Comparison of ENCODE assay signal across 8 cellular contexts in the genomic region with DNA sequence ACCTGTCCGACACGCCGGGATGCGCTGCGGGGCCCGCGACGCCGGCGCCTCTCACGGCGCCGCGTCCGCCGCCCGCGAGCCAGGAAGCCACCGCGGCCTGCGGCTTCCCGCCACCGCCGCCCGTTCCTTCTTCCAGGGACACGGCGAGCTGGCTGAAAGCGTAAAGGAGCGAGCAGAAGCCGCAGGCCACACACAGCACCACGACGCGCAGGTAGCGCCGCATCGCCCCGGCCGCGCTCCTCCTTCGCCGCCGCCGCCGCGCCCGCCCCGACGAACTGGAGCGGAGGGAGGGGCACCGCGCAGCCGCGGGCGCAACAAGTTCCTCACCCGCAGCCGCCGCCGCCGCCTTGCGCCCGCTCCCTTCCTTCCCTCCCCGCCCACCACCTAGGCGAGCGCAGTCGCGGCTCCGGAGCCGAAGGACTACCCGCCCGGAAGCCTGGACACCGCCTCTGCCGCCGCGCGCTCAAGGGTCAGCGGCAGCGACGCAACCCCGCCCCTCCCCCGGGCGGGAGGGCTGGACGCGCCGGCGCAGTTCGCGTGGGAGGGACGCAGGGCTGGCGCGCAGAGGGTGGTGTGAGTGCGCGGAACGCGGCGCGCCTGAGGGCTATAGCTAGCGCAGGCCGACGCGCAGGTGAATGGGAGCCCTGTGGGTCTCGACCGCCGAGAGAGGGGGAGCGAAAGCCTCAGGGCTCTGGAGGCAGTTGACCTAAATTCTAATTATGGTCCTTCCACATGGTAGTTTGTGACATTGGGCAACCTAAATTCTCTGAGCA. TPM values are rescaled to one million over a fixed set of nuclear protein-coding genes. Genes with fewer than 3 reads are reported as not detected.
DNase-seq lines count a peak whose midpoint lies in the region; ATAC-seq and TF ChIP-seq lines count a peak whose summit lies in the region.

Gene GXYLT1, minus strand, starts transcription at position 451 of the 773 bp plus-strand sequence. Its CDS starts 228 bp downstream, at position 223.

- DNase-seq in ACHN (peak; percentile 99), NCI-H2196 (lab: John Stamatoyannopoulos, UW; ENCODE audit: unreplicated experiment) (peak; percentile 95), WTC11 (ENCODE audit: low spot score) (peak; percentile 88), cardiac fibroblast (ENCODE audit: low read depth in 2 of 2) (peak; percentile 92 to 97), immature natural killer cell (peak; percentile 84 to 89 (median 86)), smooth muscle cell of the brain vasculature (ENCODE audit: low read depth, low spot score) (peak; percentile 72)

- CTCF ChIA-PET in WTC11 (lab: Charles Lee) = interaction anchor here (1.0 to 1.7 kb wide), 5 partner anchors 10 to 228 kb away, joined by 3 to 8 read pairs (median 4); no protein-coding TSS in a partner anchor

- no peaks in the 10 kb centered on the region; the same call in 1 of the 2 replicates for H3K9me3 Mint-ChIP-seq in WTC11
- no peaks in the 10 kb centered on the region for H3K9me3 Mint-ChIP-seq in immature natural killer cell

- POLR2A ChIA-PET in WTC11 (lab: Charles Lee) = interaction anchor here (0.7 to 1.1 kb wide), 2 partner anchors 53 to 1664 kb away, joined by 3 to 6 read pairs; no protein-coding TSS in a partner anchor

- H3K36me3 Mint-ChIP-seq in WTC11 (no peaks in the 10 kb centered on the region), immature natural killer cell (no peaks in the 10 kb centered on the region)

- H3K27me3 Mint-ChIP-seq in WTC11 (ENCODE audit: low read depth) = peaks cover 10% of the 10 kb centered on the region
- H3K27me3 Mint-ChIP-seq in immature natural killer cell (ENCODE audit: low read depth in 3 of 3) = peaks cover 7 to 17% (median 12%) of the 10 kb centered on the region in 3 donors

- peaks cover 31% of the 10 kb centered on the region for H3K4me1 Mint-ChIP-seq in WTC11
- H3K4me1 Mint-ChIP-seq in immature natural killer cell = peaks cover 40 to 56% of the 10 kb centered on the region in 2 donors

- no peak for TF ChIP-seq CTCF in WTC11 (IDR thresholded peaks at IDR 0.05)
- TF ChIP-seq CTCF in cardiac fibroblast (IDR thresholded peaks at IDR 0.05; ENCODE audit: low read depth, low read length) = no peak

- H3K4me3 Mint-ChIP-seq in WTC11 (peak within 1 kb of the TSS; percentile 91), immature natural killer cell (peak within 1 kb of the TSS; percentile 94 to 96 (median 96))

- ATAC-seq in GM18870 (IDR thresholded peaks at IDR 0.05; ENCODE audit: unreplicated experiment) (peak; percentile 80), HG03108 (IDR thresholded peaks at IDR 0.05; ENCODE audit: unreplicated experiment) (peak; percentile 92), WTC11 (peak; percentile 91)

- in situ Hi-C loops in ACHN (cut with HindIII; ENCODE audit: low pct_ligation_motif_present, low pct_unique_long_range_greater_than_20kb, low sequenced_read_pairs) = no loop called here

- H3K27ac Mint-ChIP-seq in WTC11 (peak within 1 kb of the TSS; percentile 73), immature natural killer cell (peak within 1 kb of the TSS; percentile 79 to 95 (median 93))

- peak within 1 kb of the TSS; percentile 69 for H3K4me3 ChIP-seq in cardiac fibroblast (replicated peaks in 1 of 2; ENCODE audit: low read depth in 2 of 2, low read length in 2 of 2)

TF ChIP-seq in WTC11, 78 proteins besides CTCF, POLR2A, EP300 and RAD21 (continues in another document):
- TF ChIP-seq MXD4 (CRISPR knock-in tag; IDR thresholded peaks at IDR 0.05; ENCODE audit: borderline replicate concordance) (no peak), ZSCAN18 (CRISPR knock-in tag; IDR thresholded peaks at IDR 0.05) (no peak), JUN (CRISPR knock-in tag; IDR thresholded peaks at IDR 0.05) (no peak), MYBL2 (CRISPR knock-in tag; IDR thresholded peaks at IDR 0.05) (peak; percentile 75; the same call in 1 of the 2 replicates), ZBTB43 (CRISPR knock-in tag; IDR thresholded peaks at IDR 0.05) (peak; percentile 71; the same call in 1 of the 2 replicates), GABPB1 (CRISPR knock-in tag; IDR thresholded peaks at IDR 0.05) (peak; percentile 36), CBFB (CRISPR knock-in tag; IDR thresholded peaks at IDR 0.05; ENCODE audit: low read depth) (no peak), NR2C2 (CRISPR knock-in tag; IDR thresholded peaks at IDR 0.05) (no peak)
- TF ChIP-seq, protein P1, sequence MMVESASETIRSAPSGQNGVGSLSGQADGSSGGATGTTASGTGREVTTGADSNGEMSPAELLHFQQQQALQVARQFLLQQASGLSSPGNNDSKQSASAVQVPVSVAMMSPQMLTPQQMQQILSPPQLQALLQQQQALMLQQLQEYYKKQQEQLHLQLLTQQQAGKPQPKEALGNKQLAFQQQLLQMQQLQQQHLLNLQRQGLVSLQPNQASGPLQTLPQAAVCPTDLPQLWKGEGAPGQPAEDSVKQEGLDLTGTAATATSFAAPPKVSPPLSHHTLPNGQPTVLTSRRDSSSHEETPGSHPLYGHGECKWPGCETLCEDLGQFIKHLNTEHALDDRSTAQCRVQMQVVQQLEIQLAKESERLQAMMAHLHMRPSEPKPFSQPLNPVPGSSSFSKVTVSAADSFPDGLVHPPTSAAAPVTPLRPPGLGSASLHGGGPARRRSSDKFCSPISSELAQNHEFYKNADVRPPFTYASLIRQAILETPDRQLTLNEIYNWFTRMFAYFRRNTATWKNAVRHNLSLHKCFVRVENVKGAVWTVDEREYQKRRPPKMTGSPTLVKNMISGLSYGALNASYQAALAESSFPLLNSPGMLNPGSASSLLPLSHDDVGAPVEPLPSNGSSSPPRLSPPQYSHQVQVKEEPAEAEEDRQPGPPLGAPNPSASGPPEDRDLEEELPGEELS (CRISPR knock-in tag; IDR thresholded peaks at IDR 0.05) = peak; percentile 91
- TF ChIP-seq, protein P2, sequence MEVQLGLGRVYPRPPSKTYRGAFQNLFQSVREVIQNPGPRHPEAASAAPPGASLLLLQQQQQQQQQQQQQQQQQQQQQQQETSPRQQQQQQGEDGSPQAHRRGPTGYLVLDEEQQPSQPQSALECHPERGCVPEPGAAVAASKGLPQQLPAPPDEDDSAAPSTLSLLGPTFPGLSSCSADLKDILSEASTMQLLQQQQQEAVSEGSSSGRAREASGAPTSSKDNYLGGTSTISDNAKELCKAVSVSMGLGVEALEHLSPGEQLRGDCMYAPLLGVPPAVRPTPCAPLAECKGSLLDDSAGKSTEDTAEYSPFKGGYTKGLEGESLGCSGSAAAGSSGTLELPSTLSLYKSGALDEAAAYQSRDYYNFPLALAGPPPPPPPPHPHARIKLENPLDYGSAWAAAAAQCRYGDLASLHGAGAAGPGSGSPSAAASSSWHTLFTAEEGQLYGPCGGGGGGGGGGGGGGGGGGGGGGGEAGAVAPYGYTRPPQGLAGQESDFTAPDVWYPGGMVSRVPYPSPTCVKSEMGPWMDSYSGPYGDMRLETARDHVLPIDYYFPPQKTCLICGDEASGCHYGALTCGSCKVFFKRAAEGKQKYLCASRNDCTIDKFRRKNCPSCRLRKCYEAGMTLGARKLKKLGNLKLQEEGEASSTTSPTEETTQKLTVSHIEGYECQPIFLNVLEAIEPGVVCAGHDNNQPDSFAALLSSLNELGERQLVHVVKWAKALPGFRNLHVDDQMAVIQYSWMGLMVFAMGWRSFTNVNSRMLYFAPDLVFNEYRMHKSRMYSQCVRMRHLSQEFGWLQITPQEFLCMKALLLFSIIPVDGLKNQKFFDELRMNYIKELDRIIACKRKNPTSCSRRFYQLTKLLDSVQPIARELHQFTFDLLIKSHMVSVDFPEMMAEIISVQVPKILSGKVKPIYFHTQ (CRISPR knock-in tag; IDR thresholded peaks at IDR 0.05) = no peak
- TF ChIP-seq, protein P3, sequence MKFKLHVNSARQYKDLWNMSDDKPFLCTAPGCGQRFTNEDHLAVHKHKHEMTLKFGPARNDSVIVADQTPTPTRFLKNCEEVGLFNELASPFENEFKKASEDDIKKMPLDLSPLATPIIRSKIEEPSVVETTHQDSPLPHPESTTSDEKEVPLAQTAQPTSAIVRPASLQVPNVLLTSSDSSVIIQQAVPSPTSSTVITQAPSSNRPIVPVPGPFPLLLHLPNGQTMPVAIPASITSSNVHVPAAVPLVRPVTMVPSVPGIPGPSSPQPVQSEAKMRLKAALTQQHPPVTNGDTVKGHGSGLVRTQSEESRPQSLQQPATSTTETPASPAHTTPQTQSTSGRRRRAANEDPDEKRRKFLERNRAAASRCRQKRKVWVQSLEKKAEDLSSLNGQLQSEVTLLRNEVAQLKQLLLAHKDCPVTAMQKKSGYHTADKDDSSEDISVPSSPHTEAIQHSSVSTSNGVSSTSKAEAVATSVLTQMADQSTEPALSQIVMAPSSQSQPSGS (CRISPR knock-in tag; IDR thresholded peaks at IDR 0.05; ENCODE audit: borderline replicate concordance, low read depth) = no peak

RNA-seq across cellular contexts. Expression of gene GXYLT1, which starts in this region (rescaled TPM):
- total RNA-seq in WTC11 (2021) = 11.1 to 12.6 TPM (median 11.5 TPM) in 3 replicates
- 1 to 10 TPM; 3.1 to 5.9 (median 4.1) TPM for polyA plus RNA-seq in immature natural killer cell

Comparison
In these comparisons a context has a peak if more than half of its experiments do, and no peak if none do; other contexts are left out.
1. Peak in every context shown above with its lines: DNase-seq, ATAC-seq and H3K4me3 ChIP-seq.